ENCODE assay signal across 28 cellular contexts in genomic region chr1:78091886-78092285, GRCh38. TPM values are rescaled to one million over a fixed set of nuclear protein-coding genes. Genes with fewer than 3 reads are reported as not detected.
"Had no signal": no experiment of that assay in that cellular context is flagged by ENCODE, and none has a peak within 500 bp of the region (broad histone marks: within the 10 kb centered on the region; RNA-seq: fewer than 3 reads in every experiment).

No MANE protein-coding gene starts in this region.

- ATAC-seq: activated CD4-positive, alpha-beta T cell treated with anti-CD3 and anti-CD28 coated beads for 36 hours; activated naive CD4-positive, alpha-beta T cell treated with anti-CD3 and anti-CD28 coated beads, Interleukin-2, amount 50 U/mL, for 72 hours; activated T-cell treated with anti-CD3 and anti-CD28 coated beads, Interleukin-2, amount 50 U/mL, for 72 hours; gastroesophageal sphincter had no signal

- H3K36me3 ChIP-seq: ascending aorta, brain microvascular endothelial cell, esophagus muscularis mucosa, gastroesophageal sphincter had no signal

- H3K4me1 Mint-ChIP-seq: activated CD4-positive, alpha-beta memory T cell treated with anti-CD3 and anti-CD28 coated beads, Interleukin-2, amount 10 ng/mL, durations not matched to agents 7 days and 5 days; activated CD4-positive, alpha-beta T cell treated with anti-CD3 and anti-CD28 coated beads for 36 hours; activated CD4-positive, alpha-beta T cell treated with anti-CD3 and anti-CD28 coated beads, Interleukin-2, amount 10 ng/mL, durations not matched to agents 24 days and 14 days; activated naive CD4-positive, alpha-beta T cell treated with anti-CD3 and anti-CD28 coated beads, Interleukin-2, amount 10 ng/mL, durations not matched to agents 7 days and 5 days; central memory CD8-positive, alpha-beta T cell had no signal

- H3K4me3 Mint-ChIP-seq: activated CD4-positive, alpha-beta memory T cell treated with anti-CD3 and anti-CD28 coated beads, Interleukin-2, amount 10 ng/mL, durations not matched to agents 7 days and 5 days; activated CD4-positive, alpha-beta T cell treated with anti-CD3 and anti-CD28 coated beads for 36 hours; activated CD4-positive, alpha-beta T cell treated with anti-CD3 and anti-CD28 coated beads, Interleukin-2, amount 10 ng/mL, durations not matched to agents 24 days and 14 days; activated naive CD4-positive, alpha-beta T cell treated with anti-CD3 and anti-CD28 coated beads, Interleukin-2, amount 10 ng/mL, durations not matched to agents 7 days and 5 days; activated naive CD8-positive, alpha-beta T cell treated with anti-CD3 and anti-CD28 coated beads, Interleukin-2, amount 10 ng/mL, durations not matched to agents 7 days and 5 days; activated T-cell treated with anti-CD3 and anti-CD28 coated beads, Interleukin-2, amount 50 U/mL, for 24 hours; activated T-cell treated with anti-CD3 and anti-CD28 coated beads, Interleukin-2, amount 50 U/mL, for 72 hours; central memory CD8-positive, alpha-beta T cell; dendritic cell treated with granulocyte-macrophage colony-stimulating factor and Interleukin-4, amounts not matched to agents 40 ng/mL and 50 ng/mL, for 4 days; endodermal cell had no signal

- H3K27ac ChIP-seq: ascending aorta, brain microvascular endothelial cell, coronary artery, dorsolateral prefrontal cortex, esophagus muscularis mucosa, gastroesophageal sphincter had no signal

- H3K27me3 Mint-ChIP-seq: dendritic cell treated with granulocyte-macrophage colony-stimulating factor and Interleukin-4, amounts not matched to agents 40 ng/mL and 50 ng/mL, for 4 days had no signal

- H3K27me3 ChIP-seq: ascending aorta, brain microvascular endothelial cell, dorsolateral prefrontal cortex, esophagus muscularis mucosa, gastroesophageal sphincter had no signal

- H3K36me3 Mint-ChIP-seq: activated naive CD4-positive, alpha-beta T cell treated with anti-CD3 and anti-CD28 coated beads, Interleukin-2, amount 10 ng/mL, durations not matched to agents 7 days and 5 days had no signal

- H3K4me3 ChIP-seq: ascending aorta, coronary artery, dorsolateral prefrontal cortex, esophagus muscularis mucosa, gastroesophageal sphincter had no signal

- DNase-seq: activated CD4-positive, alpha-beta memory T cell treated with anti-CD3 and anti-CD28 coated beads, Interleukin-2, amount 10 ng/mL, durations not matched to agents 7 days and 5 days; activated CD4-positive, alpha-beta T cell treated with anti-CD3 and anti-CD28 coated beads for 36 hours; activated CD4-positive, alpha-beta T cell treated with anti-CD3 and anti-CD28 coated beads, Interleukin-2, amount 10 ng/mL, durations not matched to agents 24 days and 14 days; activated CD4-positive, alpha-beta T cell treated with anti-CD3 and anti-CD28 coated beads, Interleukin-2, amount 50 U/mL, for 4 hours; activated CD4-positive, CD25-positive, alpha-beta regulatory T cell; activated CD4-positive, CD25-positive, alpha-beta regulatory T cell treated with anti-CD3 and anti-CD28 coated beads, Interleukin-2, amount 50 U/mL, for 72 hours; activated CD8-positive, alpha-beta memory T cell treated with anti-CD3 and anti-CD28 coated beads, Interleukin-2, amount 50 U/mL, for 48 hours; activated gamma-delta T cell; activated naive CD4-positive, alpha-beta T cell; activated naive CD4-positive, alpha-beta T cell treated with anti-CD3 and anti-CD28 coated beads, Interleukin-2, amount 10 ng/mL, durations not matched to agents 7 days and 5 days; activated naive CD8-positive, alpha-beta T cell treated with anti-CD3 and anti-CD28 coated beads, Interleukin-2, amount 10 ng/mL, durations not matched to agents 7 days and 5 days; activated T-cell treated with anti-CD3 and anti-CD28 coated beads for 4 hours; activated T-cell treated with anti-CD3 and anti-CD28 coated beads, Interleukin-2, amount 50 U/mL, for 24 hours; activated T-cell treated with anti-CD3 and anti-CD28 coated beads, Interleukin-2, amount 50 U/mL, for 72 hours; brain microvascular endothelial cell; dorsolateral prefrontal cortex; effector memory CD4-positive, alpha-beta T cell; erythroblast; foreskin melanocyte; T-helper 2 cell had no signal

- H3K9me3 ChIP-seq: ascending aorta had no signal

- H3K27ac Mint-ChIP-seq: activated CD4-positive, alpha-beta memory T cell treated with anti-CD3 and anti-CD28 coated beads, Interleukin-2, amount 10 ng/mL, durations not matched to agents 7 days and 5 days; activated CD4-positive, alpha-beta T cell treated with anti-CD3 and anti-CD28 coated beads for 36 hours; activated CD4-positive, alpha-beta T cell treated with anti-CD3 and anti-CD28 coated beads, Interleukin-2, amount 10 ng/mL, durations not matched to agents 24 days and 14 days; activated naive CD4-positive, alpha-beta T cell treated with anti-CD3 and anti-CD28 coated beads, Interleukin-2, amount 10 ng/mL, durations not matched to agents 7 days and 5 days; activated naive CD4-positive, alpha-beta T cell treated with anti-CD3 and anti-CD28 coated beads, Interleukin-2, amount 50 U/mL, for 72 hours; activated naive CD8-positive, alpha-beta T cell treated with anti-CD3 and anti-CD28 coated beads, Interleukin-2, amount 10 ng/mL, durations not matched to agents 7 days and 5 days; activated T-cell treated with anti-CD3 and anti-CD28 coated beads, Interleukin-2, amount 50 U/mL, for 24 hours; activated T-cell treated with anti-CD3 and anti-CD28 coated beads, Interleukin-2, amount 50 U/mL, for 72 hours; dendritic cell treated with granulocyte-macrophage colony-stimulating factor and Interleukin-4, amounts not matched to agents 40 ng/mL and 50 ng/mL, for 4 days; endodermal cell had no signal

RNA-seq across cellular contexts. Expression of gene GIPC2, which starts 46.1 kb away (rescaled TPM):
- total RNA-seq: activated CD4-positive, alpha-beta T cell treated with anti-CD3 and anti-CD28 coated beads, Interleukin-2, amount 10 ng/mL, durations not matched to agents 24 days and 14 days had no signal
